19 cellular contexts compared by ENCODE assay signal in the genomic region with DNA sequence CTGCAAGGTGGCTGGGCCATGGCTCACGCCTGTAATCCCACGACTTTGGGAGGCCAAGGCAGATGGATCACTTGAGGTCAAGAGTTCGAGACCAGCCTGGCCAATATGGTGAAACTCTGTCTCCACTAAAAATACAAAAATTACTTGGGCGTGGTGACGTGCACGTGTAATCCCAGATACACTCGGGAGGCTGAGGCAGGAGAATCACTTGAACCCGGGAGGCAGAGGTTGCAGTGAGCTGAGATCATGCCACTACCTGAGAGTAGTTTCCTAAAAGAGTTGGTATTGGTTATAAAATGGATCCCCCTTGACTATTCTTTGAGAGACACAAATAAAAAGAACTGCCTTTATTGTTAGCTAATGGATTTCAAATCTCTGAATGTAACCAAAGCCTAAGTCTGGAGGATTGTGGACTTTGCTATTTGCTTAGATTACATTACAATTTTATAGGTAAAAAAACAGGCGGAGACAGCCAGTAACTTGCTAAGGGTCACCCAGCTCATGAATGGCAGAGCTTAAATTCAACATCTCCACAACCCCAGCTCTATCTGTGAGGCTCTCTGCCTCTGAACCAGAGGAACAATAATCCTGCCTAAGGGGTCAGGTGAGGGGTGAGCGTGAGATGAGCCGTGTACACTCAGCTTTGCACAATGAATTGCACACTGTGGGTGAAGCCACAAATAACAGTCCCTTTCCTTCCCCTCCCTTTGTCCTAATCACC.
"Had no signal": no experiment of that assay in that cellular context is flagged by ENCODE, and none has a peak within 500 bp of the region (broad histone marks: within the 10 kb centered on the region; RNA-seq: fewer than 3 reads in every experiment).

No MANE protein-coding gene starts in this region.

- FAIRE-seq: TTC549 had no signal

- H3K27ac Mint-ChIP-seq: activated B cell treated with CpG ODN at 0.5 μM for 24 hours; activated CD8-positive, alpha-beta T cell treated with anti-CD3 and anti-CD28 coated beads, Interleukin-2, amount 10 ng/mL, durations not matched to agents 7 days and 5 days; activated naive CD8-positive, alpha-beta T cell; stimulated activated naive B cell treated with anti-CD40 and anti-IgM and Interleukin-4, amounts not matched to agents 10 μg/mL and 1 μg/mL and 100 μg/mL, for 72 hours had no signal

- H3K4me3 Mint-ChIP-seq: activated B cell treated with CpG ODN at 0.5 μM for 24 hours; activated CD8-positive, alpha-beta T cell treated with anti-CD3 and anti-CD28 coated beads, Interleukin-2, amount 10 ng/mL, durations not matched to agents 7 days and 5 days; activated naive CD8-positive, alpha-beta T cell; stimulated activated naive B cell treated with anti-CD40 and anti-IgM and Interleukin-4, amounts not matched to agents 10 μg/mL and 1 μg/mL and 100 μg/mL, for 72 hours had no signal

- DNase-seq: activated B cell treated with CpG ODN at 0.5 μM for 24 hours; activated CD4-positive, alpha-beta T cell treated with anti-CD3 and anti-CD28 coated beads for 48 hours; activated CD8-positive, alpha-beta memory T cell treated with anti-CD3 and anti-CD28 coated beads, Interleukin-2, amount 50 U/mL, for 48 hours; activated CD8-positive, alpha-beta T cell treated with anti-CD3 and anti-CD28 coated beads, Interleukin-2, amount 10 ng/mL, durations not matched to agents 7 days and 5 days; activated gamma-delta T cell treated with Interleukin-2 at 50 U/mL for 16 hours; amniotic stem cell; central memory CD4-positive, alpha-beta T cell; cortex of kidney; effector CD8-positive, alpha-beta T cell; foreskin melanocyte; kidney glomerular epithelial cell; mesenchymal stem cell; stimulated activated CD4-positive, alpha-beta T cell treated with anti-CD3 and anti-CD28 coated beads, Interleukin-4, amount 100 ng/mL, for 1 hour; stimulated activated naive B cell treated with anti-CD40 and anti-IgM and Interleukin-4, amounts not matched to agents 10 μg/mL and 1 μg/mL and 100 μg/mL, for 72 hours; T-helper 2 cell; tibial artery had no signal

- H3K9me3 Mint-ChIP-seq: activated B cell treated with CpG ODN at 0.5 μM for 24 hours; stimulated activated naive B cell treated with anti-CD40 and anti-IgM and Interleukin-4, amounts not matched to agents 10 μg/mL and 1 μg/mL and 100 μg/mL, for 72 hours had no signal

- H3K9me3 ChIP-seq: tibial artery had no signal

- H2AFZ ChIP-seq: parathyroid adenoma had no signal

- H3K9ac ChIP-seq: parathyroid adenoma had no signal

- H3K36me3 Mint-ChIP-seq: activated naive CD8-positive, alpha-beta T cell; stimulated activated naive B cell treated with anti-CD40 and anti-IgM and Interleukin-4, amounts not matched to agents 10 μg/mL and 1 μg/mL and 100 μg/mL, for 72 hours had no signal

- ATAC-seq: activated CD8-positive, alpha-beta T cell treated with anti-CD3 and anti-CD28 coated beads, Interleukin-2, amount 10 ng/mL, durations not matched to agents 7 days and 5 days; stimulated activated naive B cell treated with anti-CD40 and anti-IgM and Interleukin-4, amounts not matched to agents 10 μg/mL and 1 μg/mL and 100 μg/mL, for 72 hours had no signal

- H3K36me3 ChIP-seq: tibial artery had no signal

- H3K27ac ChIP-seq: parathyroid adenoma, tibial artery had no signal

- H3K4me3 ChIP-seq: tibial artery had no signal
